Comparison of ENCODE assay signal across 39 cellular contexts in the genomic region with DNA sequence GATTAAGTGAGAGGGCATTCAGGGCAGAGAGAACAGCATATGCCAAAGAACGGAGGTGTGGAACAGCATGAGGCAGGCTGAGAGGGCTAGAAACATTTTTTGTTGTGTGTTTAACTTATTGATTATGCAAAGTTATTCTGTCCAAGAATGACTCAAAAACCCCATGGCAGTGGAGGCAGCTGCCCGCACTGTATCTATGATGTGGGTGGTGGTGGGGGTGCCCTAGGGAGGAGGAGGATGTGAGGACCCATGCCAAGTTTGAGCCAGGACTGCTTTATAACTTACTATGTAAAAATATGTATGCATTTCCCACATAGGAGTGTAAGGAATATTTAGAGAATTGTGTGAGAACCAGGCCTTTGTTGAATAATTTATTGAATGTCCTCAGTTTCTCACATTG.
"Had no signal": no experiment of that assay in that cellular context is flagged by ENCODE, and none has a peak within 500 bp of the region (broad histone marks: within the 10 kb centered on the region; RNA-seq: fewer than 3 reads in every experiment).

No MANE protein-coding gene starts in this region.

- H3K9me3 ChIP-seq: ascending aorta, body of pancreas had no signal

- H3K27ac Mint-ChIP-seq: activated naive CD4-positive, alpha-beta T cell treated with anti-CD3 and anti-CD28 coated beads for 36 hours; activated naive CD4-positive, alpha-beta T cell treated with anti-CD3 and anti-CD28 coated beads, Interleukin-2, amount 10 ng/mL, durations not matched to agents 7 days and 5 days; activated naive CD4-positive, alpha-beta T cell treated with anti-CD3 and anti-CD28 coated beads, Interleukin-2, amount 50 U/mL, for 24 hours; activated naive CD4-positive, alpha-beta T cell treated with anti-CD3 and anti-CD28 coated beads, Interleukin-2, amount 50 U/mL, for 72 hours; activated naive CD8-positive, alpha-beta T cell; activated naive CD8-positive, alpha-beta T cell treated with anti-CD3 and anti-CD28 coated beads for 36 hours; activated naive CD8-positive, alpha-beta T cell treated with anti-CD3 and anti-CD28 coated beads, Interleukin-2, amount 10 ng/mL, durations not matched to agents 7 days and 5 days; activated naive CD8-positive, alpha-beta T cell treated with anti-CD3 and anti-CD28 coated beads, Interleukin-2, amount 50 U/mL, for 24 hours; activated T-cell treated with anti-CD3 and anti-CD28 coated beads, Interleukin-2, amount 50 U/mL, for 24 hours; activated T-cell treated with anti-CD3 and anti-CD28 coated beads, Interleukin-2, amount 50 U/mL, for 72 hours; activated T-helper 1 cell treated with anti-CD3 and anti-CD28 coated beads, Interleukin-12 subunit alpha, Interleukin-12 subunit beta, Interleukin-2, Interleukin-4 antibody, amounts not matched to agents 30 ng/mL and 10 ng/mL and 1 ng/mL, durations not matched to agents 14 hours and 24 hours and 36 hours; activated T-helper 17 cell treated with anti-CD3 and anti-CD28 coated beads, Interleukin-2, amount 50 U/mL, for 72 hours; activated T-helper 2 cell treated with anti-CD3 and anti-CD28 coated beads, Interferon-gamma antibody, Interleukin-2, Interleukin-4, amounts not matched to agents 10 μg/mL and 5 μg/mL and 100 μg/mL, durations not matched to agents 14 hours and 24 hours and 36 hours; brain had no signal

- H3K36me3 ChIP-seq: adrenal gland, ascending aorta, brain microvascular endothelial cell, cardiac muscle cell had no signal

- H3K4me3 Mint-ChIP-seq: activated naive CD4-positive, alpha-beta T cell treated with anti-CD3 and anti-CD28 coated beads for 36 hours; activated naive CD4-positive, alpha-beta T cell treated with anti-CD3 and anti-CD28 coated beads, Interleukin-2, amount 10 ng/mL, durations not matched to agents 7 days and 5 days; activated naive CD4-positive, alpha-beta T cell treated with anti-CD3 and anti-CD28 coated beads, Interleukin-2, amount 50 U/mL, for 24 hours; activated naive CD8-positive, alpha-beta T cell; activated naive CD8-positive, alpha-beta T cell treated with anti-CD3 and anti-CD28 coated beads for 36 hours; activated naive CD8-positive, alpha-beta T cell treated with anti-CD3 and anti-CD28 coated beads, Interleukin-2, amount 10 ng/mL, durations not matched to agents 7 days and 5 days; activated naive CD8-positive, alpha-beta T cell treated with anti-CD3 and anti-CD28 coated beads, Interleukin-2, amount 50 U/mL, for 24 hours; activated T-cell treated with anti-CD3 and anti-CD28 coated beads, Interleukin-2, amount 50 U/mL, for 24 hours; activated T-cell treated with anti-CD3 and anti-CD28 coated beads, Interleukin-2, amount 50 U/mL, for 4 hours; activated T-cell treated with anti-CD3 and anti-CD28 coated beads, Interleukin-2, amount 50 U/mL, for 72 hours; activated T-helper 1 cell treated with anti-CD3 and anti-CD28 coated beads, Interleukin-12 subunit alpha, Interleukin-12 subunit beta, Interleukin-2, Interleukin-4 antibody, amounts not matched to agents 30 ng/mL and 10 ng/mL and 1 ng/mL, durations not matched to agents 14 hours and 24 hours and 36 hours; activated T-helper 17 cell treated with anti-CD3 and anti-CD28 coated beads, Interleukin-2, amount 50 U/mL, for 72 hours; brain; central memory CD8-positive, alpha-beta T cell had no signal

- H3K27ac ChIP-seq: adrenal gland, ascending aorta, body of pancreas, brain microvascular endothelial cell, cardiac muscle cell had no signal

- ATAC-seq: activated naive CD4-positive, alpha-beta T cell treated with anti-CD3 and anti-CD28 coated beads, Interleukin-2, amount 50 U/mL, for 72 hours; activated naive CD8-positive, alpha-beta T cell treated with anti-CD3 and anti-CD28 coated beads, Interleukin-2, amount 50 U/mL, for 24 hours; activated T-cell treated with anti-CD3 and anti-CD28 coated beads, Interleukin-2, amount 50 U/mL, for 4 hours; activated T-cell treated with anti-CD3 and anti-CD28 coated beads, Interleukin-2, amount 50 U/mL, for 72 hours; activated T-helper 17 cell treated with anti-CD3 and anti-CD28 coated beads, Interleukin-2, amount 50 U/mL, for 72 hours; body of pancreas had no signal

- H3K36me3 Mint-ChIP-seq: activated naive CD4-positive, alpha-beta T cell treated with anti-CD3 and anti-CD28 coated beads, Interleukin-2, amount 10 ng/mL, durations not matched to agents 7 days and 5 days; activated naive CD8-positive, alpha-beta T cell; activated naive CD8-positive, alpha-beta T cell treated with anti-CD3 and anti-CD28 coated beads, Interleukin-2, amount 10 ng/mL, durations not matched to agents 7 days and 5 days; brain had no signal

- FAIRE-seq: astrocyte, bronchial epithelial cell, colon had no signal

- H3K27me3 Mint-ChIP-seq: activated naive CD4-positive, alpha-beta T cell treated with anti-CD3 and anti-CD28 coated beads, Interleukin-2, amount 50 U/mL, for 24 hours had no signal

- DNase-seq: activated effector memory CD4-positive, alpha-beta T cell treated with anti-CD3 and anti-CD28 coated beads, Interleukin-2, amount 50 U/mL, for 16 hours; activated effector memory CD4-positive, alpha-beta T cell treated with Interleukin-2 at 50 U/mL for 16 hours; activated gamma-delta T cell; activated gamma-delta T cell treated with Interleukin-2 at 50 U/mL for 16 hours; activated naive CD4-positive, alpha-beta T cell; activated naive CD4-positive, alpha-beta T cell treated with anti-CD3 and anti-CD28 coated beads for 36 hours; activated naive CD4-positive, alpha-beta T cell treated with anti-CD3 and anti-CD28 coated beads, Interleukin-2, amount 10 ng/mL, durations not matched to agents 7 days and 5 days; activated naive CD4-positive, alpha-beta T cell treated with anti-CD3 and anti-CD28 coated beads, Interleukin-2, amount 50 U/mL, for 16 hours; activated naive CD4-positive, alpha-beta T cell treated with Interleukin-2 at 50 U/mL for 16 hours; activated naive CD8-positive, alpha-beta T cell treated with anti-CD3 and anti-CD28 coated beads for 36 hours; activated naive CD8-positive, alpha-beta T cell treated with anti-CD3 and anti-CD28 coated beads, Interleukin-2, amount 10 ng/mL, durations not matched to agents 7 days and 5 days; activated naive CD8-positive, alpha-beta T cell treated with anti-CD3 and anti-CD28 coated beads, Interleukin-2, amount 50 U/mL, for 24 hours; activated T-cell treated with anti-CD3 and anti-CD28 coated beads, Interleukin-2, amount 50 U/mL, for 24 hours; activated T-cell treated with anti-CD3 and anti-CD28 coated beads, Interleukin-2, amount 50 U/mL, for 4 hours; activated T-cell treated with anti-CD3 and anti-CD28 coated beads, Interleukin-2, amount 50 U/mL, for 48 hours; activated T-cell treated with anti-CD3 and anti-CD28 coated beads, Interleukin-2, amount 50 U/mL, for 72 hours; adrenal gland; amniotic stem cell; amygdala; anterior cingulate cortex; aorta; body of pancreas; brain microvascular endothelial cell; caudate nucleus; central memory CD4-positive, alpha-beta T cell; cerebellar nuclear complex had no signal

- H3K27me3 ChIP-seq: adrenal gland, ascending aorta, body of pancreas, cardiac muscle cell had no signal

- H3K9me3 Mint-ChIP-seq: activated naive CD4-positive, alpha-beta T cell treated with anti-CD3 and anti-CD28 coated beads, Interleukin-2, amount 50 U/mL, for 24 hours; activated T-helper 17 cell treated with anti-CD3 and anti-CD28 coated beads, Interleukin-2, amount 50 U/mL, for 72 hours; central memory CD8-positive, alpha-beta T cell had no signal

- H3K4me3 ChIP-seq: adrenal gland, ascending aorta, body of pancreas, cardiac muscle cell had no signal

- H3K4me1 Mint-ChIP-seq: activated naive CD4-positive, alpha-beta T cell treated with anti-CD3 and anti-CD28 coated beads, Interleukin-2, amount 10 ng/mL, durations not matched to agents 7 days and 5 days; activated T-helper 17 cell treated with anti-CD3 and anti-CD28 coated beads, Interleukin-2, amount 50 U/mL, for 72 hours; brain; central memory CD8-positive, alpha-beta T cell had no signal

- H3K4me1 ChIP-seq: adrenal gland, ascending aorta, body of pancreas had no signal
